In the genomic region with DNA sequence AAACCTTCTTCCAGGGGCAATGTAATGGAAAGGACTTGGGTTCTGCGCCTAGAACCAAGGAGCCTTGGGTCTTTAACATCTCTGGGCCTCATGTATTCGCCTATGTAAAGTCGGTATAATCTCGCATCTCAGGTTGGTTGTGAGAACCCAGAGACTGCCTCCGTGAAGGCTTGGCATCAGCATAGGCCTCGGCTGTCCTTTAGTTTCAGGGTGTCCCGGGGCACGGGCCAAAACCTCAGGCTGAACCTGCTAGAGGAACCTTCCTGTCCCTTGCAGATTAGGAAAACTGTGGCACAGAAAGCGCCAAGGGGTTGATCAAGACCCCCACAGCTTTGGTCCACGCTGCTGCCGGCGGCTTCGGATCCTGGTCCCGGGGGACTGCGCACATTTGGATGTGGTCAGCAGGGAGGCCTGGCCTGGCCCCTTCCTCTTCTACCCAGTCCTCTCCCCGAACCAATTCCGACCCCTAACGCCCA, we compare ENCODE assay signal across 1 cellular context.
TF ChIP-seq lines count a peak whose summit lies in the region.

No MANE protein-coding gene starts in this region.

TF ChIP-seq in endothelial cell of umbilical vein, 7 proteins besides CTCF, POLR2A, EP300 and RAD21:
- TF ChIP-seq GATA2 (IDR thresholded peaks at IDR 0.05; ENCODE audit: insufficient read depth, insufficient read length, low read depth, low read length) (no peak), MYC (IDR thresholded peaks at IDR 0.05; ENCODE audit: low read depth, low read length) (no peak), FOS (IDR thresholded peaks at IDR 0.05; ENCODE audit: borderline replicate concordance, insufficient read depth, low read length) (no peak), POLR2AphosphoS5 (IDR thresholded peaks at IDR 0.05; ENCODE audit: insufficient read depth, low read depth, low read length) (no peak), JUN (IDR thresholded peaks at IDR 0.05; ENCODE audit: borderline replicate concordance, insufficient read depth, insufficient read length, low read depth) (no peak), EZH2 (IDR thresholded peaks at IDR 0.05; ENCODE audit: borderline replicate concordance, low read depth, low read length, severe bottlenecking) (no peak)
- TF ChIP-seq, protein P1, sequence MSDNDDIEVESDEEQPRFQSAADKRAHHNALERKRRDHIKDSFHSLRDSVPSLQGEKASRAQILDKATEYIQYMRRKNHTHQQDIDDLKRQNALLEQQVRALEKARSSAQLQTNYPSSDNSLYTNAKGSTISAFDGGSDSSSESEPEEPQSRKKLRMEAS (IDR thresholded peaks at IDR 0.05; ENCODE audit: insufficient read depth, insufficient read length): no peak
TF ChIP-seq in endothelial cell of umbilical vein: peak in this region for 0.
